ENCODE assay signal across 8 cellular contexts in genomic region chr2:187581125-187581896, GRCh38. TPM values are rescaled to one million over a fixed set of nuclear protein-coding genes. Genes with fewer than 3 reads are reported as not detected.
A peak's percentile ranks its signal among the peaks of the same experiment; 100 is the strongest.
DNase-seq lines count a peak whose midpoint lies in the region; ATAC-seq and TF ChIP-seq lines count a peak whose summit lies in the region.

No MANE protein-coding gene starts in this region.

- no peaks in the 10 kb centered on the region for H3K9me3 ChIP-seq in thoracic aorta

- peak; percentile 67 for TF ChIP-seq CTCF in thoracic aorta (IDR thresholded peaks at IDR 0.05)

- ATAC-seq in HG02763 (IDR thresholded peaks at IDR 0.05; ENCODE audit: unreplicated experiment): peak; percentile 64
- peak; percentile 39 for ATAC-seq in left colon
- no peak for ATAC-seq in thoracic aorta (ENCODE audit: insufficient number of reproducible peaks, low FRiP score, low read depth)

- peak; percentile 5 for DNase-seq in stimulated activated CD4-positive, alpha-beta T cell treated with anti-CD3 and anti-CD28 coated beads, Interleukin-1b, Interleukin-23, amount 100 ng/mL, for 48 hours
- no peak for DNase-seq in stimulated activated CD4-positive, alpha-beta T cell treated with anti-CD3 and anti-CD28 coated beads, Interleukin-4, amount 100 ng/mL, for 1 hour
- peak; percentile 23 for DNase-seq in NCI-H2227 (lab: John Stamatoyannopoulos, UW; ENCODE audit: unreplicated experiment)
- DNase-seq in astrocyte of the hippocampus (ENCODE audit: low read depth, low spot score): peak; percentile 71
- DNase-seq in left colon: no peak
- no peak for DNase-seq in thoracic aorta (ENCODE audit: low spot score)
- no peak for DNase-seq in NCI-H187 (lab: John Stamatoyannopoulos, UW)

- H3K27me3 ChIP-seq in thoracic aorta (replicated peaks; ENCODE audit: insufficient read depth): no peaks in the 10 kb centered on the region

- no peak overlapping the region for H3K27ac ChIP-seq in thoracic aorta

- H3K4me1 ChIP-seq in thoracic aorta (ENCODE audit: control insufficient read depth in 1 of 2, low read depth in 2 of 2): peaks cover 9 to 12% of the 10 kb centered on the region in 2 donors

- intact Hi-C loops in left colon (cut with DNase I, micrococcal nuclease): loop anchor here in 1 of 2 donors (2.0 to 10.0 kb wide), 3 partner anchors 81 to 923 kb away; no protein-coding TSS in a partner anchor

- H3K4me3 ChIP-seq in thoracic aorta: peak overlapping the region; percentile 69

- no peaks in the 10 kb centered on the region for H3K36me3 ChIP-seq in thoracic aorta

RNA-seq across cellular contexts. Expression of gene TFPI, which starts 27.1 kb away (rescaled TPM):
- total RNA-seq in left colon: 10 to 100 TPM; 19.2 to 23.2 TPM
- total RNA-seq in thoracic aorta: 10 to 100 TPM; 63.5 to 86.8 TPM

Comparison
In these comparisons a context has a peak if more than half of its experiments do, and no peak if none do; other contexts are left out.
1. DNase-seq: peak in stimulated activated CD4-positive, alpha-beta T cell treated with anti-CD3 and anti-CD28 coated beads, Interleukin-1b, Interleukin-23, amount 100 ng/mL, for 48 hours (single experiment), NCI-H2227 (single experiment) and astrocyte of the hippocampus (single experiment); none in stimulated activated CD4-positive, alpha-beta T cell treated with anti-CD3 and anti-CD28 coated beads, Interleukin-4, amount 100 ng/mL, for 1 hour (single experiment), left colon (0 of 2), thoracic aorta (single experiment) and NCI-H187 (0 of 2).